In the genomic region with DNA sequence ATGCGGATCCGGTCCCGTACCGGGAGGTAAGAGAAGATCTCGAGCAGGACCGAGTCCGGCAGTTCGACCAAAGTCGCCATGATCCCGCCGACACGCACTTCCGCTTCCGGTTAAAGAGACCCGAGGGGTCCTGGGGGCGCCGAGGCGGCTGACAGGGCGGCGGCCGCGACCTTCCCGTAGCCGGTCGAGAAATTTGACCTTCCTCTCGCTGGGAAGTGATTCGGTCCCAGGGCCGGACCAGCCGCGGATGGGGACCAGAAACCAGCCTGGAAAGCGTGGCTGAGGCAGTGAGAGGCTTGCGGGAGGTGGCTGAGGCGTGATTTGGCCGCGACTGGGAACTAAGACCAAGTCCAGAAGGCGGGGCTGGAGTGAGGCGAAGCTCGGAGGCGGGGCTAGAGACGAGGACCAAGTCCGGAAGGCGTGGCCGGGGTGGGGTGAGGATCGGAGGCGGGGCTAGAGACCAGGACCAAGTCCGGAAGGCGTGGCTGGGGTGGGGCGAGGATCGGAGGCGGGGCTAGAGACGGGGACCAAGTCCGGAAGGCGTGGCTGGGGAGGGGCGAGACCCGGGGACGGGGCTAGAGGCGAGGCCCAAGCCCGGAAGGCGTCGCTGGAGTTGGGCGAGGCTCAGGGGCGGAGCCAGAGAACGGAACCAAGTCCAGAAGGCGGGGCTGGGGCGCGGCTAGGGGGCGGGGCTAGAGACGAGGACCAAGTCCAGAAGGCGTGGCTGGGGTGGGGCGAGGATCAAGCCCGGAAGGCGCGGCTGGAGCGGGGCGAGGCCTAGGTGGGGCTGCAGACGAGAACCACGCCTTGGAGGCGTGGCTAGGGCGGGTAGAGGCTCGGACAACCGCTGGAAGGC, we compare ENCODE assay signal across 1 cellular context.
TF ChIP-seq lines count a peak whose summit lies in the region.

A gene with protein sequence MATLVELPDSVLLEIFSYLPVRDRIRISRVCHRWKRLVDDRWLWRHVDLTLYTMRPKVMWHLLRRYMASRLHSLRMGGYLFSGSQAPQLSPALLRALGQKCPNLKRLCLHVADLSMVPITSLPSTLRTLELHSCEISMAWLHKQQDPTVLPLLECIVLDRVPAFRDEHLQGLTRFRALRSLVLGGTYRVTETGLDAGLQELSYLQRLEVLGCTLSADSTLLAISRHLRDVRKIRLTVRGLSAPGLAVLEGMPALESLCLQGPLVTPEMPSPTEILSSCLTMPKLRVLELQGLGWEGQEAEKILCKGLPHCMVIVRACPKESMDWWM (minus strand): TSS at position 346 of the 856 bp plus-strand sequence. CDS start 266 bp downstream, at position 80.

TF ChIP-seq in GM12878, 131 proteins besides CTCF, POLR2A, EP300 and RAD21 (continued from another document and continues in another):
- TF ChIP-seq, protein P1, sequence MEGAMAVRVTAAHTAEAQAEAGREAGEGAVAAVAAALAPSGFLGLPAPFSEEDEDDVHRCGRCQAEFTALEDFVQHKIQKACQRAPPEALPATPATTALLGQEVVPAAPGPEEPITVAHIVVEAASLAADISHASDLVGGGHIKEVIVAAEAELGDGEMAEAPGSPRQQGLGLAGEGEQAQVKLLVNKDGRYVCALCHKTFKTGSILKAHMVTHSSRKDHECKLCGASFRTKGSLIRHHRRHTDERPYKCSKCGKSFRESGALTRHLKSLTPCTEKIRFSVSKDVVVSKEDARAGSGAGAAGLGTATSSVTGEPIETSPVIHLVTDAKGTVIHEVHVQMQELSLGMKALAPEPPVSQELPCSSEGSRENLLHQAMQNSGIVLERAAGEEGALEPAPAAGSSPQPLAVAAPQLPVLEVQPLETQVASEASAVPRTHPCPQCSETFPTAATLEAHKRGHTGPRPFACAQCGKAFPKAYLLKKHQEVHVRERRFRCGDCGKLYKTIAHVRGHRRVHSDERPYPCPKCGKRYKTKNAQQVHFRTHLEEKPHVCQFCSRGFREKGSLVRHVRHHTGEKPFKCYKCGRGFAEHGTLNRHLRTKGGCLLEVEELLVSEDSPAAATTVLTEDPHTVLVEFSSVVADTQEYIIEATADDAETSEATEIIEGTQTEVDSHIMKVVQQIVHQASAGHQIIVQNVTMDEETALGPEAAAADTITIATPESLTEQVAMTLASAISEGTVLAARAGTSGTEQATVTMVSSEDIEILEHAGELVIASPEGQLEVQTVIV (IDR thresholded peaks at IDR 0.05; ENCODE audit: borderline replicate concordance, partially characterized antibody): peak; percentile 30
- TF ChIP-seq, protein P2, sequence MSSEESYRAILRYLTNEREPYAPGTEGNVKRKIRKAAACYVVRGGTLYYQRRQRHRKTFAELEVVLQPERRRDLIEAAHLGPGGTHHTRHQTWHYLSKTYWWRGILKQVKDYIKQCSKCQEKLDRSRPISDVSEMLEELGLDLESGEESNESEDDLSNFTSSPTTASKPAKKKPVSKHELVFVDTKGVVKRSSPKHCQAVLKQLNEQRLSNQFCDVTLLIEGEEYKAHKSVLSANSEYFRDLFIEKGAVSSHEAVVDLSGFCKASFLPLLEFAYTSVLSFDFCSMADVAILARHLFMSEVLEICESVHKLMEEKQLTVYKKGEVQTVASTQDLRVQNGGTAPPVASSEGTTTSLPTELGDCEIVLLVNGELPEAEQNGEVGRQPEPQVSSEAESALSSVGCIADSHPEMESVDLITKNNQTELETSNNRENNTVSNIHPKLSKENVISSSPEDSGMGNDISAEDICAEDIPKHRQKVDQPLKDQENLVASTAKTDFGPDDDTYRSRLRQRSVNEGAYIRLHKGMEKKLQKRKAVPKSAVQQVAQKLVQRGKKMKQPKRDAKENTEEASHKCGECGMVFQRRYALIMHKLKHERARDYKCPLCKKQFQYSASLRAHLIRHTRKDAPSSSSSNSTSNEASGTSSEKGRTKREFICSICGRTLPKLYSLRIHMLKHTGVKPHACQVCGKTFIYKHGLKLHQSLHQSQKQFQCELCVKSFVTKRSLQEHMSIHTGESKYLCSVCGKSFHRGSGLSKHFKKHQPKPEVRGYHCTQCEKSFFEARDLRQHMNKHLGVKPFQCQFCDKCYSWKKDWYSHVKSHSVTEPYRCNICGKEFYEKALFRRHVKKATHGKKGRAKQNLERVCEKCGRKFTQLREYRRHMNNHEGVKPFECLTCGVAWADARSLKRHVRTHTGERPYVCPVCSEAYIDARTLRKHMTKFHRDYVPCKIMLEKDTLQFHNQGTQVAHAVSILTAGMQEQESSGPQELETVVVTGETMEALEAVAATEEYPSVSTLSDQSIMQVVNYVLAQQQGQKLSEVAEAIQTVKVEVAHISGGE (CRISPR knock-in tag; IDR thresholded peaks at IDR 0.05): no peak
- TF ChIP-seq BCL11A (IDR thresholded peaks at IDR 0.05; ENCODE audit: low read depth, low read length) (no peak), RFX5 (IDR thresholded peaks at IDR 0.05; ENCODE audit: low read depth, low read length) (no peak), HDAC2 (IDR thresholded peaks at IDR 0.05) (no peak), KDM1A (IDR thresholded peaks at IDR 0.05; ENCODE audit: borderline replicate concordance) (no peak), NR2C1 (IDR thresholded peaks at IDR 0.05) (peak; percentile 82), MYC (IDR thresholded peaks at IDR 0.05; ENCODE audit: insufficient read depth, insufficient read length, insufficient replicate concordance, low read length, severe bottlenecking) (no peak), CREB1 (IDR thresholded peaks at IDR 0.05; ENCODE audit: low read depth) (peak; percentile 81), ZSCAN29 (IDR thresholded peaks at IDR 0.05) (no peak), SPI1 (IDR thresholded peaks at IDR 0.05; ENCODE audit: borderline replicate concordance, insufficient read depth, low read depth, low read length) (peak; percentile 63; the same call in 1 of the 2 replicates), TCF12 (IDR thresholded peaks at IDR 0.05; ENCODE audit: low read depth, low read length) (no peak), TARDBP (IDR thresholded peaks at IDR 0.05; ENCODE audit: borderline replicate concordance) (no peak), TBL1XR1 (IDR thresholded peaks at IDR 0.05; ENCODE audit: low read depth, low read length) (no peak), SREBF2 (IDR thresholded peaks at IDR 0.05; ENCODE audit: low read length) (no peak; the same call in 1 of the 2 replicates), MXI1 (IDR thresholded peaks at IDR 0.05; ENCODE audit: low read depth, low read length) (peak; percentile 69; the same call in 1 of the 2 replicates), JUND (IDR thresholded peaks at IDR 0.05; ENCODE audit: low read depth, low read length) (no peak), FOXM1 (IDR thresholded peaks at IDR 0.05; ENCODE audit: low read depth, low read length) (no peak), BHLHE40 (IDR thresholded peaks at IDR 0.05; ENCODE audit: borderline replicate concordance in 1 of 2, low read depth in 2 of 2, low read length in 1 of 2) (peak in 1 of 2 experiments; percentile 48; a peak in 1 of 4 replicates), YY1 (IDR thresholded peaks at IDR 0.05; ENCODE audit: low read depth, low read length) (peak; percentile 96), NR2C2 (IDR thresholded peaks at IDR 0.05; ENCODE audit: borderline replicate concordance, control insufficient read depth, insufficient read length, low read depth) (no peak), ATF7 (IDR thresholded peaks at IDR 0.05; ENCODE audit: low read depth) (no peak), IRF4 (IDR thresholded peaks at IDR 0.05; ENCODE audit: low read depth, low read length) (no peak), RCOR1 (conservative IDR thresholded peaks at IDR 0.05; ENCODE audit: low read depth, low read length) (no peak)
- TF ChIP-seq, protein P3, sequence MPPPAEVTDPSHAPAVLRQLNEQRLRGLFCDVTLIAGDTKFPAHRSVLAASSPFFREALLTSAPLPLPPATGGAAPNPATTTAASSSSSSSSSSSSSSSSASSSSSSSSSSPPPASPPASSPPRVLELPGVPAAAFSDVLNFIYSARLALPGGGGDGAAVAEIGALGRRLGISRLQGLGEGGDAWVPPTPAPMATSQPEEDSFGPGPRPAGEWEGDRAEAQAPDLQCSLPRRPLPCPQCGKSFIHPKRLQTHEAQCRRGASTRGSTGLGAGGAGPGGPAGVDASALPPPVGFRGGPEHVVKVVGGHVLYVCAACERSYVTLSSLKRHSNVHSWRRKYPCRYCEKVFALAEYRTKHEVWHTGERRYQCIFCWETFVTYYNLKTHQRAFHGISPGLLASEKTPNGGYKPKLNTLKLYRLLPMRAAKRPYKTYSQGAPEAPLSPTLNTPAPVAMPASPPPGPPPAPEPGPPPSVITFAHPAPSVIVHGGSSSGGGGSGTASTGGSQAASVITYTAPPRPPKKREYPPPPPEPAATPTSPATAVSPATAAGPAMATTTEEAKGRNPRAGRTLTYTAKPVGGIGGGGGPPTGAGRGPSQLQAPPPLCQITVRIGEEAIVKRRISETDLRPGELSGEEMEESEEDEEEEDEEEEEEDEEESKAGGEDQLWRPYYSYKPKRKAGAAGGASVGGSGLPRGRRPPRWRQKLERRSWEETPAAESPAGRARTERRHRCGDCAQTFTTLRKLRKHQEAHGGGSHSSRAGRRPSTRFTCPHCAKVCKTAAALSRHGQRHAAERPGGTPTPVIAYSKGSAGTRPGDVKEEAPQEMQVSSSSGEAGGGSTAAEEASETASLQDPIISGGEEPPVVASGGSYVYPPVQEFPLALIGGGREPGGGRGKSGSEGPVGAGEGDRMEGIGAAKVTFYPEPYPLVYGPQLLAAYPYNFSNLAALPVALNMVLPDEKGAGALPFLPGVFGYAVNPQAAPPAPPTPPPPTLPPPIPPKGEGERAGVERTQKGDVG (CRISPR knock-in tag; IDR thresholded peaks at IDR 0.05): no peak
- TF ChIP-seq, protein P4, sequence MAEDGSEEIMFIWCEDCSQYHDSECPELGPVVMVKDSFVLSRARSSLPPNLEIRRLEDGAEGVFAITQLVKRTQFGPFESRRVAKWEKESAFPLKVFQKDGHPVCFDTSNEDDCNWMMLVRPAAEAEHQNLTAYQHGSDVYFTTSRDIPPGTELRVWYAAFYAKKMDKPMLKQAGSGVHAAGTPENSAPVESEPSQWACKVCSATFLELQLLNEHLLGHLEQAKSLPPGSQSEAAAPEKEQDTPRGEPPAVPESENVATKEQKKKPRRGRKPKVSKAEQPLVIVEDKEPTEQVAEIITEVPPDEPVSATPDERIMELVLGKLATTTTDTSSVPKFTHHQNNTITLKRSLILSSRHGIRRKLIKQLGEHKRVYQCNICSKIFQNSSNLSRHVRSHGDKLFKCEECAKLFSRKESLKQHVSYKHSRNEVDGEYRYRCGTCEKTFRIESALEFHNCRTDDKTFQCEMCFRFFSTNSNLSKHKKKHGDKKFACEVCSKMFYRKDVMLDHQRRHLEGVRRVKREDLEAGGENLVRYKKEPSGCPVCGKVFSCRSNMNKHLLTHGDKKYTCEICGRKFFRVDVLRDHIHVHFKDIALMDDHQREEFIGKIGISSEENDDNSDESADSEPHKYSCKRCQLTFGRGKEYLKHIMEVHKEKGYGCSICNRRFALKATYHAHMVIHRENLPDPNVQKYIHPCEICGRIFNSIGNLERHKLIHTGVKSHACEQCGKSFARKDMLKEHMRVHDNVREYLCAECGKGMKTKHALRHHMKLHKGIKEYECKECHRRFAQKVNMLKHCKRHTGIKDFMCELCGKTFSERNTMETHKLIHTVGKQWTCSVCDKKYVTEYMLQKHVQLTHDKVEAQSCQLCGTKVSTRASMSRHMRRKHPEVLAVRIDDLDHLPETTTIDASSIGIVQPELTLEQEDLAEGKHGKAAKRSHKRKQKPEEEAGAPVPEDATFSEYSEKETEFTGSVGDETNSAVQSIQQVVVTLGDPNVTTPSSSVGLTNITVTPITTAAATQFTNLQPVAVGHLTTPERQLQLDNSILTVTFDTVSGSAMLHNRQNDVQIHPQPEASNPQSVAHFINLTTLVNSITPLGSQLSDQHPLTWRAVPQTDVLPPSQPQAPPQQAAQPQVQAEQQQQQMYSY (CRISPR knock-in tag; IDR thresholded peaks at IDR 0.05): no peak
- TF ChIP-seq, protein P5, sequence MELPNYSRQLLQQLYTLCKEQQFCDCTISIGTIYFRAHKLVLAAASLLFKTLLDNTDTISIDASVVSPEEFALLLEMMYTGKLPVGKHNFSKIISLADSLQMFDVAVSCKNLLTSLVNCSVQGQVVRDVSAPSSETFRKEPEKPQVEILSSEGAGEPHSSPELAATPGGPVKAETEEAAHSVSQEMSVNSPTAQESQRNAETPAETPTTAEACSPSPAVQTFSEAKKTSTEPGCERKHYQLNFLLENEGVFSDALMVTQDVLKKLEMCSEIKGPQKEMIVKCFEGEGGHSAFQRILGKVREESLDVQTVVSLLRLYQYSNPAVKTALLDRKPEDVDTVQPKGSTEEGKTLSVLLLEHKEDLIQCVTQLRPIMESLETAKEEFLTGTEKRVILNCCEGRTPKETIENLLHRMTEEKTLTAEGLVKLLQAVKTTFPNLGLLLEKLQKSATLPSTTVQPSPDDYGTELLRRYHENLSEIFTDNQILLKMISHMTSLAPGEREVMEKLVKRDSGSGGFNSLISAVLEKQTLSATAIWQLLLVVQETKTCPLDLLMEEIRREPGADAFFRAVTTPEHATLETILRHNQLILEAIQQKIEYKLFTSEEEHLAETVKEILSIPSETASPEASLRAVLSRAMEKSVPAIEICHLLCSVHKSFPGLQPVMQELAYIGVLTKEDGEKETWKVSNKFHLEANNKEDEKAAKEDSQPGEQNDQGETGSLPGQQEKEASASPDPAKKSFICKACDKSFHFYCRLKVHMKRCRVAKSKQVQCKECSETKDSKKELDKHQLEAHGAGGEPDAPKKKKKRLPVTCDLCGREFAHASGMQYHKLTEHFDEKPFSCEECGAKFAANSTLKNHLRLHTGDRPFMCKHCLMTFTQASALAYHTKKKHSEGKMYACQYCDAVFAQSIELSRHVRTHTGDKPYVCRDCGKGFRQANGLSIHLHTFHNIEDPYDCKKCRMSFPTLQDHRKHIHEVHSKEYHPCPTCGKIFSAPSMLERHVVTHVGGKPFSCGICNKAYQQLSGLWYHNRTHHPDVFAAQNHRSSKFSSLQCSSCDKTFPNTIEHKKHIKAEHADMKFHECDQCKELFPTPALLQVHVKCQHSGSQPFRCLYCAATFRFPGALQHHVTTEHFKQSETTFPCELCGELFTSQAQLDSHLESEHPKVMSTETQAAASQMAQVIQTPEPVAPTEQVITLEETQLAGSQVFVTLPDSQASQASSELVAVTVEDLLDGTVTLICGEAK (IDR thresholded peaks at IDR 0.05; ENCODE audit: borderline replicate concordance): peak; percentile 91
- TF ChIP-seq, protein P6, sequence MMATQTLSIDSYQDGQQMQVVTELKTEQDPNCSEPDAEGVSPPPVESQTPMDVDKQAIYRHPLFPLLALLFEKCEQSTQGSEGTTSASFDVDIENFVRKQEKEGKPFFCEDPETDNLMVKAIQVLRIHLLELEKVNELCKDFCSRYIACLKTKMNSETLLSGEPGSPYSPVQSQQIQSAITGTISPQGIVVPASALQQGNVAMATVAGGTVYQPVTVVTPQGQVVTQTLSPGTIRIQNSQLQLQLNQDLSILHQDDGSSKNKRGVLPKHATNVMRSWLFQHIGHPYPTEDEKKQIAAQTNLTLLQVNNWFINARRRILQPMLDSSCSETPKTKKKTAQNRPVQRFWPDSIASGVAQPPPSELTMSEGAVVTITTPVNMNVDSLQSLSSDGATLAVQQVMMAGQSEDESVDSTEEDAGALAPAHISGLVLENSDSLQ (IDR thresholded peaks at IDR 0.05): peak; percentile 62
- TF ChIP-seq, protein P7, sequence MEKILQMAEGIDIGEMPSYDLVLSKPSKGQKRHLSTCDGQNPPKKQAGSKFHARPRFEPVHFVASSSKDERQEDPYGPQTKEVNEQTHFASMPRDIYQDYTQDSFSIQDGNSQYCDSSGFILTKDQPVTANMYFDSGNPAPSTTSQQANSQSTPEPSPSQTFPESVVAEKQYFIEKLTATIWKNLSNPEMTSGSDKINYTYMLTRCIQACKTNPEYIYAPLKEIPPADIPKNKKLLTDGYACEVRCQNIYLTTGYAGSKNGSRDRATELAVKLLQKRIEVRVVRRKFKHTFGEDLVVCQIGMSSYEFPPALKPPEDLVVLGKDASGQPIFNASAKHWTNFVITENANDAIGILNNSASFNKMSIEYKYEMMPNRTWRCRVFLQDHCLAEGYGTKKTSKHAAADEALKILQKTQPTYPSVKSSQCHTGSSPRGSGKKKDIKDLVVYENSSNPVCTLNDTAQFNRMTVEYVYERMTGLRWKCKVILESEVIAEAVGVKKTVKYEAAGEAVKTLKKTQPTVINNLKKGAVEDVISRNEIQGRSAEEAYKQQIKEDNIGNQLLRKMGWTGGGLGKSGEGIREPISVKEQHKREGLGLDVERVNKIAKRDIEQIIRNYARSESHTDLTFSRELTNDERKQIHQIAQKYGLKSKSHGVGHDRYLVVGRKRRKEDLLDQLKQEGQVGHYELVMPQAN (conservative IDR thresholded peaks at IDR 0.05): peak; percentile 81
